ENCODE assay signal across 8 cellular contexts in the genomic region with DNA sequence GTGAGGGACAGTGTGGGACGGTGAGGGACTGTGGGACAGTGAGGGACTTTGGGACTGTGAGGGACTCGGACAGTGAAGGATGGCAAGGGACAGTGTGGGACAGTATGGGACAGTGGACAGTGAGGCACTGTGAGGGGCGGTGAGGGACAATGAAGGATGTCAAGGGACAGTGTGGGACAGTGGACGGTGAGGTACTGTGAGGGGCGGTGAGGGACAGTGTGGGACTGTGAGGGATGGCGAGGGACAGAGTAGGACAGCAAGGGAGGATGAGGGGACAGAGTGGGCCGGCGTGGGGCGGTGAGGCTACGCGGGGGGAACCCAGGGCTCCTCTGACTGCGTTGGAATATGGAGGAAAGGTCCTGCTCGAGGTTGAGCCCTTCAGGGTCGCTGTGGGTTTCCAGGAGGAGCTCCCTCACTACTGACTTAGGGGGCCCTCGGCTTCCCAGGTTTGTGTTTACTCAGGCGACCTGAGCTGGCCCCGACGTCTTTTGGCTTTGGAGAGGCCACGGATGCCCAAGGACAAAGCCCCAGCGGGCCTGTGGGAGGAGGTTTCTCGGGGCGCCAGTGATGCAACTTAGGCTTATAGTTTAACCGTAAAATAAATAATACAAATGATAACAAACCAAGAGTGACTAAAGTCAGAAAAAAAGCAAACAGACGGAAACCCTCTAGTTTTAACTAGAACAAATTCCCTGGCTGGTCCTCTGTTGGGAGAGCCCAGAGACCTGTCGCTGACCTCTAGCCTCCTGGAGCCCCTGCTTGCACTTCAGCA. TPM values are rescaled to one million over a fixed set of nuclear protein-coding genes. Genes with fewer than 3 reads are reported as not detected.
A peak's percentile ranks its signal among the peaks of the same experiment; 100 is the strongest.
DNase-seq lines count a peak whose midpoint lies in the region; ATAC-seq and TF ChIP-seq lines count a peak whose summit lies in the region.

No MANE protein-coding gene starts in this region.

- peaks cover 13 to 14% of the 10 kb centered on the region in 2 donors for H3K4me1 Mint-ChIP-seq in natural killer cell treated with Interleukin-12 subunit alpha and Interleukin-12 subunit beta and Interleukin-15 and Interleukin-18, amount 100 ng/mL, for 72 hours (ENCODE audit: low read depth in 2 of 2)

- H3K27me3 ChIP-seq in PC-3 (ENCODE audit: low read length) = no peaks in the 10 kb centered on the region

- H3K27ac ChIP-seq in PC-3 (ENCODE audit: low read length) = peak overlapping the region; percentile 94

- peak; percentile 4 for ATAC-seq in PC-3
- ATAC-seq in natural killer cell treated with Interleukin-12 subunit alpha and Interleukin-12 subunit beta and Interleukin-15 and Interleukin-18, amount 100 ng/mL, for 72 hours = no peak
- ATAC-seq in HG02798 (IDR thresholded peaks at IDR 0.05; ENCODE audit: poor library complexity, unreplicated experiment) = no peak
- ATAC-seq in HG03097 (IDR thresholded peaks at IDR 0.05; ENCODE audit: low FRiP score, unreplicated experiment) = no peak

- H3K27ac Mint-ChIP-seq in natural killer cell treated with Interleukin-12 subunit alpha and Interleukin-12 subunit beta and Interleukin-15 and Interleukin-18, amount 100 ng/mL, for 72 hours = peak overlapping the region; percentile 6 to 50

- H3K79me2 ChIP-seq in PC-3 (ENCODE audit: low read length) = peaks cover 48% of the 10 kb centered on the region

- peak overlapping the region; percentile 48 for H3K4me3 ChIP-seq in AG09309 (ENCODE audit: control insufficient read depth, low read depth, low read length)
- peak overlapping the region; percentile 98 for H3K4me3 ChIP-seq in PC-3 (ENCODE audit: low read length)
- H3K4me3 ChIP-seq in epithelial cell of proximal tubule (ENCODE audit: low read depth, low read length) = peak overlapping the region; percentile 65

- H3K9ac ChIP-seq in PC-3 (ENCODE audit: low read length) = peak overlapping the region; percentile 87

- H3K4me2 ChIP-seq in PC-3 (ENCODE audit: low read length) = peak overlapping the region; percentile 89

- H3K27me3 Mint-ChIP-seq in natural killer cell treated with Interleukin-12 subunit alpha and Interleukin-12 subunit beta and Interleukin-15 and Interleukin-18, amount 100 ng/mL, for 72 hours = peaks cover 14 to 16% of the 10 kb centered on the region in 2 donors

- H3K4me3 Mint-ChIP-seq in natural killer cell treated with Interleukin-12 subunit alpha and Interleukin-12 subunit beta and Interleukin-15 and Interleukin-18, amount 100 ng/mL, for 72 hours = peak overlapping the region; percentile 81

- no peaks in the 10 kb centered on the region for H3K9me3 ChIP-seq in PC-3 (ENCODE audit: low read length)

- no peaks in the 10 kb centered on the region for H3K9me3 Mint-ChIP-seq in natural killer cell treated with Interleukin-12 subunit alpha and Interleukin-12 subunit beta and Interleukin-15 and Interleukin-18, amount 100 ng/mL, for 72 hours

- no peaks in the 10 kb centered on the region for H3K9me2 ChIP-seq in PC-3 (replicated peaks; ENCODE audit: low read length)

- H3K36me3 Mint-ChIP-seq in natural killer cell treated with Interleukin-12 subunit alpha and Interleukin-12 subunit beta and Interleukin-15 and Interleukin-18, amount 100 ng/mL, for 72 hours = peaks cover 6% of the 10 kb centered on the region

- DNase-seq in AG09309 (ENCODE audit: low read depth) (no peak), PC-3 (peak; percentile 57), epithelial cell of proximal tubule (ENCODE audit: low read depth) (no peak), DMS 273 (lab: John Stamatoyannopoulos, UW; ENCODE audit: unreplicated experiment) (no peak)
- DNase-seq in natural killer cell treated with Interleukin-12 subunit alpha and Interleukin-12 subunit beta and Interleukin-15 and Interleukin-18, amount 100 ng/mL, for 72 hours (ENCODE audit: low spot score) = no peak
- DNase-seq in effector CD4-positive, alpha-beta T cell = no peak

- TF ChIP-seq CTCF in AG09309 (IDR thresholded peaks at IDR 0.05; ENCODE audit: control insufficient read depth, insufficient read depth, low read depth, low read length, missing control alignments) (no peak), PC-3 (conservative IDR thresholded peaks at IDR 0.05; ENCODE audit: low read depth, low read length) (no peak), epithelial cell of proximal tubule (conservative IDR thresholded peaks at IDR 0.05; ENCODE audit: low read depth, low read length) (no peak)

- intact Hi-C loops in PC-3 (cut with micrococcal nuclease) = loop anchor here (1.0 kb wide), 1 partner anchor 232 kb away; no protein-coding TSS in a partner anchor

- H2AFZ ChIP-seq in PC-3 (ENCODE audit: low read length) = no peak overlapping the region

- peaks cover 35% of the 10 kb centered on the region for H4K20me1 ChIP-seq in PC-3 (ENCODE audit: low read length)

- peaks cover 32% of the 10 kb centered on the region for H3K36me3 ChIP-seq in PC-3 (ENCODE audit: low read depth, low read length)

- POLR2A ChIA-PET in PC-3 (lab: Charles Lee; ENCODE audit: unreplicated experiment) = interaction anchor here (0.5 to 1.5 kb wide), 12 partner anchors 52 to 1710 kb away, joined by 3 to 6 read pairs (median 3); no protein-coding TSS in a partner anchor

- CTCF ChIA-PET in PC-3 (lab: Charles Lee) = interaction anchor here (1.6 to 2.7 kb wide), 2 partner anchors 12 to 287 kb away, joined by 7 to 8 read pairs; no protein-coding TSS in a partner anchor

- BruUV-seq in PC-3 (replicated peaks; lab: Mats Ljungman, UMichigan) = no TSS peak

- H3K4me1 ChIP-seq in PC-3 (ENCODE audit: insufficient read depth, low read length) = peaks cover 49% of the 10 kb centered on the region

- H3F3A ChIP-seq in PC-3 (ENCODE audit: low read length, unreplicated experiment) = peaks cover 17% of the 10 kb centered on the region

RNA-seq across cellular contexts. Expression of a gene that starts 1.1 kb away (rescaled TPM):
- total RNA-seq in PC-3 (2014; rRNA removed) = 218 and 227 TPM in 2 replicates
- total RNA-seq in epithelial cell of proximal tubule = 120 and 135 TPM in 2 replicates
- total RNA-seq in natural killer cell treated with Interleukin-12 subunit alpha and Interleukin-12 subunit beta and Interleukin-15 and Interleukin-18, amount 100 ng/mL, for 72 hours = 1 to 10 TPM; 3.5 to 6.3 TPM

Comparison
In these comparisons a context has a peak if more than half of its experiments do, and no peak if none do; other contexts are left out.
1. H3K4me3 ChIP-seq: peak in every context shown above with its lines; median percentile 98 in PC-3; 65 in epithelial cell of proximal tubule; 48 in AG09309.
2. RNA of a gene that starts 1.1 kb away (total RNA-seq): 218 to 227 TPM in PC-3 and 120 to 135 TPM in epithelial cell of proximal tubule; 3.5 to 6.3 TPM in natural killer cell treated with Interleukin-12 subunit alpha and Interleukin-12 subunit beta and Interleukin-15 and Interleukin-18, amount 100 ng/mL, for 72 hours; every median in the first group is over 10 times any median in the second.